Comparison of ENCODE assay signal across 15 cellular contexts in the genomic region with DNA sequence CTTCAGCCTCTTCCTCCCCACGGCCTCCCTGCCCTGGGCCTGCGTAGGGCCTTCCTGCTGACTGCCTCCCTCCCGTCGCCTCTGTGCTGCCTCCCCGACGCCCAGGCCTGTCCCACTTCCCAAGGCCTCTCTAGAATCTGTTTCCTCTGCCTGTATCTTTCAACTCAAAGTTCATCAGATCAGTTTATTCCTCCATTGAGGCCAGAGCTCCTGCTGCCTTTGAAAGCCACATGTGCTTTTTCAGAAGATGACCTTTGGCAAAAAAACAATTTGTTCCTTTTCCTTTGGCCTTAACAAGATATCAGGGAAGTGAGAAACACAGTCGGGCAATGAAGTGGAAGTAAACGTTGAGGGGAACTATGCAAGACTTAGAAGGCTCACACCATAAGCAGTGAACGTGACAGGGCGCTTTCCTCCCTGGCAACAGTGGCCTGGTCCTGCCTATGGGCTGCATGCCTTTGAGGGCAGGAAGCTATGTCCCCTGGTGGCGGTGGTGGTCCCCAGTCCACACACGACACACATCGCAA.
A peak's percentile ranks its signal among the peaks of the same experiment; 100 is the strongest.
DNase-seq lines count a peak whose midpoint lies in the region; ATAC-seq and TF ChIP-seq lines count a peak whose summit lies in the region.
"Had no signal": no experiment of that assay in that cellular context is flagged by ENCODE, and none has a peak within 500 bp of the region (broad histone marks: within the 10 kb centered on the region; RNA-seq: fewer than 3 reads in every experiment).

No MANE protein-coding gene starts in this region.

- H3K4me3 ChIP-seq in PC-9: no peak overlapping the region
- H3K4me3 ChIP-seq: colonic mucosa had no signal

- H3K9me3 ChIP-seq in PC-9 (ENCODE audit: insufficient read depth, low read depth): no peaks in the 10 kb centered on the region
- H3K9me3 ChIP-seq: colonic mucosa had no signal

- H3K79me2 ChIP-seq in PC-9 (ENCODE audit: low read depth): no peaks in the 10 kb centered on the region

- no peaks in the 10 kb centered on the region for H3K27me3 ChIP-seq in PC-9 (ENCODE audit: insufficient read depth, low read depth)
- H3K27me3 ChIP-seq: colonic mucosa had no signal

- TF ChIP-seq CTCF in nephron progenitor cell (IDR thresholded peaks at IDR 0.05) (no peak), PC-9 (conservative IDR thresholded peaks at IDR 0.05) (no peak)

- H3K36me3 ChIP-seq in PC-9 (ENCODE audit: low read depth): no peaks in the 10 kb centered on the region
- H3K36me3 ChIP-seq: colonic mucosa had no signal

- ATAC-seq in Right ventricle myocardium superior (ENCODE audit: poor library complexity) (peak; percentile 71), left cardiac atrium (peak; percentile 51 to 57), GM19463 (IDR thresholded peaks at IDR 0.05; ENCODE audit: unreplicated experiment) (no peak), HG03432 (IDR thresholded peaks at IDR 0.05; ENCODE audit: unreplicated experiment) (no peak)

- CTCF ChIA-PET in activated CD4-positive, alpha-beta memory T cell treated with anti-CD3 and anti-CD28 coated beads, Interleukin-2, amount 10 ng/mL, durations not matched to agents 7 days and 5 days (lab: Charles Lee): no interaction called here
- CTCF ChIA-PET in PC-9 (lab: Charles Lee): no interaction called here

- H3K4me1 Mint-ChIP-seq in nephron progenitor cell: peaks cover 75% of the 10 kb centered on the region
- peaks cover 3% of the 10 kb centered on the region for H3K4me1 Mint-ChIP-seq in activated CD4-positive, alpha-beta memory T cell treated with anti-CD3 and anti-CD28 coated beads, Interleukin-2, amount 10 ng/mL, durations not matched to agents 7 days and 5 days
- H3K4me1 Mint-ChIP-seq: activated naive CD8-positive, alpha-beta T cell treated with anti-CD3 and anti-CD28 coated beads for 36 hours had no signal

- H2AFZ ChIP-seq in PC-9: no peak overlapping the region

- peaks cover 26% of the 10 kb centered on the region for H3K36me3 Mint-ChIP-seq in nephron progenitor cell (ENCODE audit: low read depth)
- H3K36me3 Mint-ChIP-seq in activated CD4-positive, alpha-beta memory T cell treated with anti-CD3 and anti-CD28 coated beads, Interleukin-2, amount 10 ng/mL, durations not matched to agents 7 days and 5 days (ENCODE audit: low read depth): no peaks in the 10 kb centered on the region
- H3K36me3 Mint-ChIP-seq: activated naive CD8-positive, alpha-beta T cell treated with anti-CD3 and anti-CD28 coated beads for 36 hours had no signal

- no peak overlapping the region for H3K4me2 ChIP-seq in PC-9

- H3K9me3 Mint-ChIP-seq in nephron progenitor cell: peaks cover 34% of the 10 kb centered on the region
- no peaks in the 10 kb centered on the region for H3K9me3 Mint-ChIP-seq in activated CD4-positive, alpha-beta memory T cell treated with anti-CD3 and anti-CD28 coated beads, Interleukin-2, amount 10 ng/mL, durations not matched to agents 7 days and 5 days
- H3K9me3 Mint-ChIP-seq: activated naive CD8-positive, alpha-beta T cell treated with anti-CD3 and anti-CD28 coated beads for 36 hours; IgD-negative memory B cell had no signal

- no peak overlapping the region for H3K4me3 Mint-ChIP-seq in nephron progenitor cell
- H3K4me3 Mint-ChIP-seq in activated CD4-positive, alpha-beta memory T cell treated with anti-CD3 and anti-CD28 coated beads, Interleukin-2, amount 10 ng/mL, durations not matched to agents 7 days and 5 days: no peak overlapping the region
- H3K4me3 Mint-ChIP-seq: activated naive CD8-positive, alpha-beta T cell treated with anti-CD3 and anti-CD28 coated beads for 36 hours; IgD-negative memory B cell had no signal

- intact Hi-C loops in Right ventricle myocardium superior (cut with DNase I): no loop called here
- intact Hi-C loops in cardiac septum (cut with DNase I): no loop called here
- intact Hi-C loops in left cardiac atrium (cut with DNase I): no loop called here
- intact Hi-C loops in PC-9 (cut with micrococcal nuclease; ENCODE audit: unreplicated experiment): no loop called here

- no peaks in the 10 kb centered on the region for H3F3A ChIP-seq in PC-9 (ENCODE audit: insufficient read depth, low read depth)

- no peaks in the 10 kb centered on the region for H3K27me3 Mint-ChIP-seq in nephron progenitor cell (ENCODE audit: low read depth, poor library complexity)
- H3K27me3 Mint-ChIP-seq in activated CD4-positive, alpha-beta memory T cell treated with anti-CD3 and anti-CD28 coated beads, Interleukin-2, amount 10 ng/mL, durations not matched to agents 7 days and 5 days: peaks cover 3% of the 10 kb centered on the region
- H3K27me3 Mint-ChIP-seq: activated naive CD8-positive, alpha-beta T cell treated with anti-CD3 and anti-CD28 coated beads for 36 hours had no signal

- peak; percentile 66 for DNase-seq in Right ventricle myocardium superior
- no peak for DNase-seq in cardiac septum (ENCODE audit: low spot score)
- peak; percentile 47 for DNase-seq in left cardiac atrium
- DNase-seq in nephron progenitor cell: no peak
- DNase-seq in activated CD4-positive, alpha-beta memory T cell treated with anti-CD3 and anti-CD28 coated beads, Interleukin-2, amount 10 ng/mL, durations not matched to agents 7 days and 5 days: no peak
- no peak for DNase-seq in PC-9
- DNase-seq: activated CD8-positive, alpha-beta memory T cell treated with anti-CD3 and anti-CD28 coated beads for 24 hours; activated naive CD8-positive, alpha-beta T cell treated with anti-CD3 and anti-CD28 coated beads for 36 hours; colonic mucosa; HCEC 1CT; NCI-H187 treated with DMSO at 0.1 percent for 48 hours; NK-92 treated with Interleukin-12 subunit alpha and Interleukin-12 subunit beta, amount 100 ng/mL, for 24 hours had no signal

- no peaks in the 10 kb centered on the region for H4K20me1 ChIP-seq in PC-9 (ENCODE audit: insufficient read depth)

- H3K27ac Mint-ChIP-seq in nephron progenitor cell: peak overlapping the region; percentile 83
- no peak overlapping the region for H3K27ac Mint-ChIP-seq in activated CD4-positive, alpha-beta memory T cell treated with anti-CD3 and anti-CD28 coated beads, Interleukin-2, amount 10 ng/mL, durations not matched to agents 7 days and 5 days
- H3K27ac Mint-ChIP-seq: activated naive CD8-positive, alpha-beta T cell treated with anti-CD3 and anti-CD28 coated beads for 36 hours had no signal

- BruUV-seq in PC-9 (replicated peaks; lab: Mats Ljungman, UMichigan): no TSS peak

- H3K4me1 ChIP-seq in PC-9 (replicated peaks; ENCODE audit: insufficient read depth): peaks cover 5% of the 10 kb centered on the region; the same call in 1 of the 2 replicates
- H3K4me1 ChIP-seq: colonic mucosa had no signal

- POLR2A ChIA-PET in activated CD4-positive, alpha-beta memory T cell treated with anti-CD3 and anti-CD28 coated beads, Interleukin-2, amount 10 ng/mL, durations not matched to agents 7 days and 5 days (lab: Charles Lee): no interaction called here
- POLR2A ChIA-PET in PC-9 (lab: Charles Lee; ENCODE audit: unreplicated experiment): no interaction called here

- H3K27ac ChIP-seq in PC-9: no peak overlapping the region
- H3K27ac ChIP-seq: colonic mucosa had no signal

- no peaks in the 10 kb centered on the region for H3K9me2 ChIP-seq in PC-9 (ENCODE audit: insufficient read depth)

Comparison
In these comparisons a context has a peak if more than half of its experiments do, and no peak if none do; other contexts are left out.
1. DNase-seq: peak in Right ventricle myocardium superior (single experiment) and left cardiac atrium (single experiment); none in cardiac septum (single experiment), nephron progenitor cell (single experiment), activated CD4-positive, alpha-beta memory T cell treated with anti-CD3 and anti-CD28 coated beads, Interleukin-2, amount 10 ng/mL, durations not matched to agents 7 days and 5 days (single experiment) and PC-9 (0 of 2).
2. ATAC-seq: peak in Right ventricle myocardium superior (single experiment) and left cardiac atrium (2 of 2); none in GM19463 (single experiment) and HG03432 (single experiment).